In the genomic region with DNA sequence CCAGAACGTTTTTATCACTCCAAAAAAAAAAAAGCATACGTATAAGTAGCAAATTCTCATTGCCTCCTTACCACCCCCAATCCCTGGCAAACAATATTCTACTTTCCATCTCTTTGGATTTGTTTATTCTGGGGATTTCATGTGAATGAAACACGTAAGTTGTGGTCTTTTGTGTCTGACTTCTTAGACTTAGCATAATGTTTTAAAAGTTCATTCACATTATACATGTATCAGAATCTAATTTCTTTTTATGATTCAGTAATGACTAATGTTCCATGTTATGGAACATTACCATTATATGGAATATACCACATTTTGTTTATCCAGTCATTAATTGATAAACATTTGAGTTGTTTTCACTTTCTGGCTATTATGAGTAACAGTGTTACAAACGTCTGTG, we compare ENCODE assay signal across 17 cellular contexts.
"Had no signal": no experiment of that assay in that cellular context is flagged by ENCODE, and none has a peak within 500 bp of the region (broad histone marks: within the 10 kb centered on the region; RNA-seq: fewer than 3 reads in every experiment).

No MANE protein-coding gene starts in this region.

- H3K9me3 ChIP-seq: ascending aorta, left ventricle myocardium inferior, mucosa of descending colon had no signal

- H3K4me3 ChIP-seq: ascending aorta, heart right ventricle, left ventricle myocardium inferior, mucosa of descending colon, right atrium auricular region, skin epidermis had no signal

- H3K27me3 ChIP-seq: ascending aorta, heart right ventricle, right atrium auricular region had no signal

- H3K27ac ChIP-seq: ascending aorta, heart right ventricle, left ventricle myocardium inferior, right atrium auricular region, skin epidermis had no signal

- ATAC-seq: heart right ventricle; mucosa of descending colon; stimulated activated naive CD8-positive, alpha-beta T cell treated with anti-CD3 and anti-CD28 coated beads, Interleukin-15, Interleukin-2, amounts not matched to agents 100 U/mL and 50 U/mL, for 24 hours had no signal

- DNase-seq: activated CD4-positive, alpha-beta T cell treated with anti-CD3 and anti-CD28 coated beads, Interleukin-2, amount 10 ng/mL, durations not matched to agents 7 days and 5 days; activated CD8-positive, alpha-beta memory T cell treated with anti-CD3 and anti-CD28 coated beads, Interleukin-2, amount 50 U/mL, for 48 hours; activated effector memory CD4-positive, alpha-beta T cell treated with anti-CD3 and anti-CD28 coated beads, Interleukin-2, amount 50 U/mL, for 16 hours; activated naive CD4-positive, alpha-beta T cell treated with anti-CD3 and anti-CD28 coated beads, Interleukin-2, amount 50 U/mL, for 16 hours; activated T-cell treated with anti-CD3 and anti-CD28 coated beads, Interleukin-2, amount 50 U/mL, for 48 hours; heart right ventricle; kidney glomerular epithelial cell; left ventricle myocardium inferior; mucosa of descending colon; naive B cell; stimulated activated naive CD8-positive, alpha-beta T cell treated with anti-CD3 and anti-CD28 coated beads, Interleukin-15, Interleukin-2, amounts not matched to agents 100 U/mL and 50 U/mL, for 24 hours; substantia nigra; T-helper 1 cell; trophoblast cell had no signal

- H3K4me1 ChIP-seq: ascending aorta, heart right ventricle, left ventricle myocardium inferior, right atrium auricular region had no signal

- H3K36me3 ChIP-seq: ascending aorta, heart right ventricle, left ventricle myocardium inferior, right atrium auricular region had no signal
